Comparison of ENCODE assay signal across 20 cellular contexts in the genomic region with DNA sequence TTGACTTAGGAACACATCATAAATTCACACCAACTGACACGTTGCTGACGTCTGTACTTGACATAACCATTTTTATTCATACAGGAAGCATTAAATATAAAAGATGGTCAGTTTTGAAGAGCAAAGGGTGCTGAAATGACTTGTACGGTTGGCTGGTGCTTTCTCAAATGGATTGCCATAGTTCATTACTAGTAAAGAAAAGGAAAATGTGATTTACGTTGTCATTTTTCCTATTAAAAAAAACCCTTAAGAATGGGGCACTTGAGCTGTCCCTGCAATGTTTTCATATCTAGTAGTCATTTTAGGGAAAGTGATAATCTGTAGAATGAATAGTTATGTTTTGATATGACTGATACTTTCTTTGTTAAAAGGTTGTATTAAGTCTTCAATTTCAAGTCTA. TPM values are rescaled to one million over a fixed set of nuclear protein-coding genes. Genes with fewer than 3 reads are reported as not detected.
"Had no signal": no experiment of that assay in that cellular context is flagged by ENCODE, and none has a peak within 500 bp of the region (broad histone marks: within the 10 kb centered on the region; RNA-seq: fewer than 3 reads in every experiment).

No MANE protein-coding gene starts in this region.

- DNase-seq: activated CD4-positive, alpha-beta T cell treated with anti-CD3 and anti-CD28 coated beads, Interleukin-2, amount 50 U/mL, for 1 hour; activated effector memory CD4-positive, alpha-beta T cell treated with Interleukin-2 at 50 U/mL for 16 hours; adrenal gland; body of pancreas; effector memory CD4-positive, alpha-beta T cell; gastrocnemius medialis; mammary epithelial cell; naive thymus-derived CD4-positive, alpha-beta T cell; nucleus accumbens; stimulated activated naive B cell treated with anti-CD40 and anti-IgM and Interleukin-4, amounts not matched to agents 10 μg/mL and 1 μg/mL and 100 μg/mL, for 72 hours; T1000; upper lobe of left lung had no signal

- H3K4me3 ChIP-seq: adrenal gland, body of pancreas, gastrocnemius medialis, right atrium auricular region, SJSA1, skin epidermis, suprapubic skin, upper lobe of left lung had no signal

- ATAC-seq: body of pancreas; gastrocnemius medialis; left lobe of liver; naive thymus-derived CD4-positive, alpha-beta T cell; stimulated activated naive B cell treated with anti-CD40 and anti-IgM and Interleukin-4, amounts not matched to agents 10 μg/mL and 1 μg/mL and 100 μg/mL, for 72 hours had no signal

- H3K27ac Mint-ChIP-seq: stimulated activated naive B cell treated with anti-CD40 and anti-IgM and Interleukin-4, amounts not matched to agents 10 μg/mL and 1 μg/mL and 100 μg/mL, for 72 hours had no signal

- H3K4me1 ChIP-seq: adrenal gland, body of pancreas, gastrocnemius medialis, right atrium auricular region, suprapubic skin, upper lobe of left lung had no signal

- H3K27me3 ChIP-seq: adrenal gland, body of pancreas, gastrocnemius medialis, right atrium auricular region, SJSA1, suprapubic skin, upper lobe of left lung had no signal

- H3K9me3 Mint-ChIP-seq: naive thymus-derived CD4-positive, alpha-beta T cell; stimulated activated naive B cell treated with anti-CD40 and anti-IgM and Interleukin-4, amounts not matched to agents 10 μg/mL and 1 μg/mL and 100 μg/mL, for 72 hours had no signal

- H3K9me3 ChIP-seq: adrenal gland, body of pancreas, gastrocnemius medialis, right atrium auricular region, SJSA1, suprapubic skin, upper lobe of left lung had no signal

- H3K27ac ChIP-seq: adrenal gland, body of pancreas, gastrocnemius medialis, right atrium auricular region, SJSA1, skin epidermis, suprapubic skin, upper lobe of left lung had no signal

- H3K4me3 Mint-ChIP-seq: stimulated activated naive B cell treated with anti-CD40 and anti-IgM and Interleukin-4, amounts not matched to agents 10 μg/mL and 1 μg/mL and 100 μg/mL, for 72 hours had no signal

RNA-seq across cellular contexts. Expression of gene MANSC4, which starts 22.5 kb away (rescaled TPM):
- total RNA-seq: adrenal gland, body of pancreas, gastrocnemius medialis, left lobe of liver, mammary epithelial cell, mononuclear cell, posterior vena cava, right atrium auricular region, SJSA1, suprapubic skin, upper lobe of left lung had no signal
- polyA plus RNA-seq: fibroblast of lung; naive thymus-derived CD4-positive, alpha-beta T cell had no signal
